18 cellular contexts compared by ENCODE assay signal in the genomic region with DNA sequence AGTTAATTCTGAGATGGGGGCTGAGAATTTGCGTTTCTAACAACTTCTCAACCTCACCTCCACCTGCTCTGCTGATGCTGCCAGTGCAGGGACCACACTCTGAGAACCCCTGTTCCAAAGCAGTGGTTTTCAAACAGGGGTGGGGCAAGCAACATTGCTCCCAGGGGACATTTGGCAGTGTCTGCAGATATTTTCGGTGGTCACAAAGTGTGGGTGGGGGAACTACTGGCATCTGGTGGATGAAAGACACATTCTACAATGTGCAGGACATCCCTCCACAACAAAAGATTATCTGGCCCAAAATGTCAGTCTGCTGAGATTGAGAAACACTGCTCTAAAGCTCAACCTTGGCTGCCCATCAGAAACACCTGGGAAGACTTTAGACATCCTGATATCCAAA.
DNase-seq lines count a peak whose midpoint lies in the region; ATAC-seq and TF ChIP-seq lines count a peak whose summit lies in the region.
"Had no signal": no experiment of that assay in that cellular context is flagged by ENCODE, and none has a peak within 500 bp of the region (broad histone marks: within the 10 kb centered on the region; RNA-seq: fewer than 3 reads in every experiment).

No MANE protein-coding gene starts in this region.

- H3K36me3 Mint-ChIP-seq in stimulated activated naive B cell treated with anti-CD40 and anti-IgM and Interleukin-4, amounts not matched to agents 10 μg/mL and 1 μg/mL and 100 μg/mL, for 72 hours = peaks cover 0 to 7% of the 10 kb centered on the region in 2 donors
- no peaks in the 10 kb centered on the region for H3K36me3 Mint-ChIP-seq in osteocyte (ENCODE audit: unreplicated experiment)
- no peaks in the 10 kb centered on the region for H3K36me3 Mint-ChIP-seq in activated CD4-positive, alpha-beta memory T cell treated with anti-CD3 and anti-CD28 coated beads for 36 hours

- ATAC-seq in GM19023 (IDR thresholded peaks at IDR 0.05; ENCODE audit: unreplicated experiment) (peak; percentile 79), GM21786 (IDR thresholded peaks at IDR 0.05; ENCODE audit: unreplicated experiment) (peak; percentile 84), HG03108 (IDR thresholded peaks at IDR 0.05; ENCODE audit: unreplicated experiment) (peak; percentile 80)
- peak; percentile 95 to 96 for ATAC-seq in stimulated activated naive B cell treated with anti-CD40 and anti-IgM and Interleukin-4, amounts not matched to agents 10 μg/mL and 1 μg/mL and 100 μg/mL, for 72 hours (replicated peaks)
- ATAC-seq: activated T-cell treated with anti-CD3 and anti-CD28 coated beads, Interleukin-2, amount 50 U/mL, for 72 hours; HCT116 had no signal

- no peak for TF ChIP-seq POLR2A in esophagus squamous epithelium (IDR thresholded peaks at IDR 0.05)

- peaks cover 8 to 15% of the 10 kb centered on the region in 2 donors for H3K9me3 Mint-ChIP-seq in stimulated activated naive B cell treated with anti-CD40 and anti-IgM and Interleukin-4, amounts not matched to agents 10 μg/mL and 1 μg/mL and 100 μg/mL, for 72 hours
- H3K9me3 Mint-ChIP-seq in osteocyte (ENCODE audit: unreplicated experiment) = no peaks in the 10 kb centered on the region
- H3K9me3 Mint-ChIP-seq in activated CD4-positive, alpha-beta memory T cell treated with anti-CD3 and anti-CD28 coated beads for 36 hours = no peaks in the 10 kb centered on the region

- peaks cover 6 to 18% of the 10 kb centered on the region in 2 donors for H3K4me1 Mint-ChIP-seq in stimulated activated naive B cell treated with anti-CD40 and anti-IgM and Interleukin-4, amounts not matched to agents 10 μg/mL and 1 μg/mL and 100 μg/mL, for 72 hours
- H3K4me1 Mint-ChIP-seq in osteocyte (ENCODE audit: unreplicated experiment) = no peaks in the 10 kb centered on the region
- H3K4me1 Mint-ChIP-seq in activated CD4-positive, alpha-beta memory T cell treated with anti-CD3 and anti-CD28 coated beads for 36 hours (ENCODE audit: low read depth) = no peaks in the 10 kb centered on the region

- peaks cover 21 to 32% of the 10 kb centered on the region in 2 donors for H3K27me3 Mint-ChIP-seq in stimulated activated naive B cell treated with anti-CD40 and anti-IgM and Interleukin-4, amounts not matched to agents 10 μg/mL and 1 μg/mL and 100 μg/mL, for 72 hours
- peaks cover 9% of the 10 kb centered on the region for H3K27me3 Mint-ChIP-seq in osteocyte (ENCODE audit: unreplicated experiment)
- H3K27me3 Mint-ChIP-seq in activated CD4-positive, alpha-beta memory T cell treated with anti-CD3 and anti-CD28 coated beads for 36 hours = peaks cover 4% of the 10 kb centered on the region

- TF ChIP-seq CTCF in osteocyte (IDR thresholded peaks at IDR 0.05) (no peak), esophagus squamous epithelium (IDR thresholded peaks at IDR 0.05) (no peak)

- H3K4me3 Mint-ChIP-seq in stimulated activated naive B cell treated with anti-CD40 and anti-IgM and Interleukin-4, amounts not matched to agents 10 μg/mL and 1 μg/mL and 100 μg/mL, for 72 hours = no peak overlapping the region
- no peak overlapping the region for H3K4me3 Mint-ChIP-seq in osteocyte (ENCODE audit: unreplicated experiment)
- H3K4me3 Mint-ChIP-seq in activated CD4-positive, alpha-beta memory T cell treated with anti-CD3 and anti-CD28 coated beads for 36 hours = no peak overlapping the region
- H3K4me3 Mint-ChIP-seq: activated T-cell treated with anti-CD3 and anti-CD28 coated beads, Interleukin-2, amount 50 U/mL, for 72 hours had no signal

- no peaks in the 10 kb centered on the region for H3K27me3 ChIP-seq in esophagus squamous epithelium
- H3K27me3 ChIP-seq: neutrophil had no signal

- H3K27ac ChIP-seq in esophagus squamous epithelium = no peak overlapping the region
- H3K27ac ChIP-seq: neutrophil had no signal

- H3K27ac Mint-ChIP-seq in stimulated activated naive B cell treated with anti-CD40 and anti-IgM and Interleukin-4, amounts not matched to agents 10 μg/mL and 1 μg/mL and 100 μg/mL, for 72 hours = no peak overlapping the region
- no peak overlapping the region for H3K27ac Mint-ChIP-seq in osteocyte (ENCODE audit: unreplicated experiment)
- H3K27ac Mint-ChIP-seq in activated CD4-positive, alpha-beta memory T cell treated with anti-CD3 and anti-CD28 coated beads for 36 hours = no peak overlapping the region
- H3K27ac Mint-ChIP-seq: activated T-cell treated with anti-CD3 and anti-CD28 coated beads, Interleukin-2, amount 50 U/mL, for 72 hours had no signal

- intact Hi-C loops in esophagus squamous epithelium (cut with DNase I) = no loop called here
- intact Hi-C loops in activated CD4-positive, alpha-beta memory T cell treated with anti-CD3 and anti-CD28 coated beads for 36 hours (cut with micrococcal nuclease) = no loop called here

- peak; percentile 70 for DNase-seq in stimulated activated naive B cell treated with anti-CD40 and anti-IgM and Interleukin-4, amounts not matched to agents 10 μg/mL and 1 μg/mL and 100 μg/mL, for 72 hours
- DNase-seq in osteocyte (ENCODE audit: extremely low spot score, unreplicated experiment) (no peak), esophagus squamous epithelium (lab: John Stamatoyannopoulos, UW) (no peak), hepatic stellate cell (ENCODE audit: low spot score) (no peak)
- no peak for DNase-seq in activated CD4-positive, alpha-beta memory T cell treated with anti-CD3 and anti-CD28 coated beads for 36 hours
- DNase-seq: activated CD4-positive, CD25-positive, alpha-beta regulatory T cell; activated T-cell treated with anti-CD3 and anti-CD28 coated beads, Interleukin-2, amount 50 U/mL, for 72 hours; effector memory CD4-positive, alpha-beta T cell; glutamatergic neuron; NCI-H2081; SK-N-SH; small intestine; trophoblast cell had no signal

- no peaks in the 10 kb centered on the region for H3K4me1 ChIP-seq in esophagus squamous epithelium

- H3K36me3 ChIP-seq in esophagus squamous epithelium = no peaks in the 10 kb centered on the region
- H3K36me3 ChIP-seq: neutrophil had no signal

- H3K9me3 ChIP-seq in esophagus squamous epithelium = no peaks in the 10 kb centered on the region
- H3K9me3 ChIP-seq: neutrophil, SK-N-SH had no signal

- 35 to 42% methylated on average over 2 of the region's 2 CpGs for WGBS in esophagus squamous epithelium, 2 donors

- CTCF ChIA-PET in activated CD4-positive, alpha-beta memory T cell treated with anti-CD3 and anti-CD28 coated beads for 36 hours (lab: Charles Lee) = no interaction called here

- POLR2A ChIA-PET in activated CD4-positive, alpha-beta memory T cell treated with anti-CD3 and anti-CD28 coated beads for 36 hours (lab: Charles Lee) = no interaction called here

- H3K4me3 ChIP-seq in esophagus squamous epithelium = no peak overlapping the region
